In the genomic region with DNA sequence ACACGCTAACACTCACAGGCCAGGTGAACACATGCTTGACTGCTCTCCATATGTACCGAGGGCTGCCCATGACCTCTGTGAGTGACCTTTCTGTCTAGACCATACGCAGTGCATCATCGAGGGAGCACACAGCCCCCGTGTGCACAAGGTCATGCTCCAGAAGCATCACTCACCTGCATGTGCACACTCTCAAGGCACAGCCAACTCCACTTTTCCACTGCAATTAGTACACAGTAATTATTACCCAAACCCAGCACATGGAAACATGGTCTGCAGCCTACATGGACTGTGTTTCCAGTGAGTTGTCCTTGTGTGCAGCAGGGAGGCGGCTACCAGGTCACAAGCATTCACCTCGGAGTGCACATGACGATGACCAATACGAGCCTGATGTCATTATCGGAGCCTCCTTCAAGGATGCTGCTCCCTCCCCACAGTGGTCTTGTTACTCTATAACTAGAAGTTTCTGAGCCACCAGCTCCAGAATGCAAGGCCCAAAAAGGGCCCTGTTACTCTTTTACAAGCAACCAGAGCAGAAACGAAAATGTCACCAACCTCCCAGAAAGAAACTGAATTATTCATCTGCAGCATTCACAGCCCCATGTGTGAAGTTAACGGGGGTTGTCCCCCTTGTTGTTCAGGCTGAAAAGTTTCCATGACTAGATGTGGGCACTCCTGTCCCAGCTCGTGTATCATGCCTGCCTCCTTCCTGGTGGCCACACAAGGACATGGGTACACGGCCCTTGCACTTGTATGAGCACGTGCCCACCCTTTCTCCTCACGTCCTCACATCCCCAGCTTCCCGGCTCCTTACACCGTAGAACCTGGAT, we compare ENCODE assay signal across 9 cellular contexts. TPM values are rescaled to one million over a fixed set of nuclear protein-coding genes. Genes with fewer than 3 reads are reported as not detected.
DNase-seq lines count a peak whose midpoint lies in the region; ATAC-seq, FAIRE-seq and TF ChIP-seq lines count a peak whose summit lies in the region.
"Had no signal": no experiment of that assay in that cellular context is flagged by ENCODE, and none has a peak within 500 bp of the region (broad histone marks: within the 10 kb centered on the region; RNA-seq: fewer than 3 reads in every experiment).

No MANE protein-coding gene starts in this region.

- H3K9me3 ChIP-seq in osteoblast (ENCODE audit: low read depth, low read length), result no peaks in the 10 kb centered on the region

- H4K20me1 ChIP-seq in osteoblast (ENCODE audit: insufficient read depth, low read length), result no peaks in the 10 kb centered on the region

- no peaks in the 10 kb centered on the region for H3K4me1 ChIP-seq in osteoblast (ENCODE audit: insufficient read depth, low read length)

- H3K27ac Mint-ChIP-seq in activated CD4-positive, alpha-beta T cell treated with anti-CD3 and anti-CD28 coated beads, Interleukin-2, amount 10 ng/mL, durations not matched to agents 24 days and 14 days, result peak overlapping the region; percentile 96

- no peak for TF ChIP-seq CTCF in osteoblast (IDR thresholded peaks at IDR 0.05; ENCODE audit: extremely low read depth, low read depth, low read length)

- peak overlapping the region; percentile 89 for H3K4me3 Mint-ChIP-seq in activated CD4-positive, alpha-beta T cell treated with anti-CD3 and anti-CD28 coated beads, Interleukin-2, amount 10 ng/mL, durations not matched to agents 24 days and 14 days

- ATAC-seq in GM18508 (IDR thresholded peaks at IDR 0.05; ENCODE audit: insufficient read depth, unreplicated experiment) (peak; percentile 55), HG02610 (IDR thresholded peaks at IDR 0.05; ENCODE audit: unreplicated experiment) (peak; percentile 55)

- peaks cover 2% of the 10 kb centered on the region for H3K27me3 ChIP-seq in osteoblast (ENCODE audit: insufficient read depth, low read length)

- no peak overlapping the region for H3K4me3 ChIP-seq in osteoblast (ENCODE audit: insufficient read depth, low read length)

- peaks cover 3% of the 10 kb centered on the region for H3K9me3 Mint-ChIP-seq in activated CD4-positive, alpha-beta T cell treated with anti-CD3 and anti-CD28 coated beads, Interleukin-2, amount 10 ng/mL, durations not matched to agents 24 days and 14 days

- no peaks in the 10 kb centered on the region for H3K79me2 ChIP-seq in osteoblast (ENCODE audit: insufficient read depth, low read length)

- H3K36me3 Mint-ChIP-seq in activated CD4-positive, alpha-beta T cell treated with anti-CD3 and anti-CD28 coated beads, Interleukin-2, amount 10 ng/mL, durations not matched to agents 24 days and 14 days (ENCODE audit: low read depth), result peaks cover 84% of the 10 kb centered on the region

- peak; percentile 82 for DNase-seq in activated CD4-positive, alpha-beta T cell treated with anti-CD3 and anti-CD28 coated beads, Interleukin-2, amount 10 ng/mL, durations not matched to agents 24 days and 14 days
- peak; percentile 49 for DNase-seq in osteoblast (ENCODE audit: insufficient read length, low spot score, missing footprints)
- DNase-seq in COR-L47 (lab: John Stamatoyannopoulos, UW), result no peak
- DNase-seq in midbrain (lab: John Stamatoyannopoulos, UW), result no peak
- DNase-seq in H54 (ENCODE audit: insufficient read length, low spot score), result no peak
- DNase-seq in NCI-H2081 treated with DMSO at 0.1 percent for 48 hours (lab: John Stamatoyannopoulos, UW), result no peak

- H3K4me2 ChIP-seq in osteoblast (ENCODE audit: insufficient read depth, low read length), result no peak overlapping the region

- H2AFZ ChIP-seq in osteoblast (ENCODE audit: low read length), result no peak overlapping the region

- H3K4me1 Mint-ChIP-seq in activated CD4-positive, alpha-beta T cell treated with anti-CD3 and anti-CD28 coated beads, Interleukin-2, amount 10 ng/mL, durations not matched to agents 24 days and 14 days, result peaks cover 92% of the 10 kb centered on the region

- no peak for FAIRE-seq in H54 (lab: Jason Lieb, UNC)

- TF ChIP-seq POLR2A in H54 (IDR thresholded peaks at IDR 0.05; ENCODE audit: low read depth, low read length), result no peak

- H3K27me3 Mint-ChIP-seq in activated CD4-positive, alpha-beta T cell treated with anti-CD3 and anti-CD28 coated beads, Interleukin-2, amount 10 ng/mL, durations not matched to agents 24 days and 14 days, result no peaks in the 10 kb centered on the region

- intact Hi-C loops in activated CD4-positive, alpha-beta T cell treated with anti-CD3 and anti-CD28 coated beads, Interleukin-2, amount 10 ng/mL, durations not matched to agents 24 days and 14 days (cut with micrococcal nuclease), result loop anchor here (1.0 to 10.0 kb wide), 7 partner anchors 9 to 152 kb away; a partner anchor contains a TSS

- H3K27ac ChIP-seq in osteoblast (ENCODE audit: low read depth, low read length), result no peak overlapping the region
- H3K27ac ChIP-seq: HL-60 had no signal

- H3K36me3 ChIP-seq in osteoblast (ENCODE audit: insufficient read depth, low read length), result no peaks in the 10 kb centered on the region

RNA-seq across cellular contexts. Expression of a gene that starts 31.2 kb away (rescaled TPM):
- 368 and 370 TPM in 2 replicates for total RNA-seq in activated CD4-positive, alpha-beta T cell treated with anti-CD3 and anti-CD28 coated beads, Interleukin-2, amount 10 ng/mL, durations not matched to agents 24 days and 14 days
- total RNA-seq in osteoblast, result 0.72 and 0.88 TPM in 2 replicates

Comparison
In these comparisons a context has a peak if more than half of its experiments do, and no peak if none do; other contexts are left out.
1. DNase-seq: peak in activated CD4-positive, alpha-beta T cell treated with anti-CD3 and anti-CD28 coated beads, Interleukin-2, amount 10 ng/mL, durations not matched to agents 24 days and 14 days (single experiment) and osteoblast (single experiment); none in COR-L47 (single experiment), midbrain (single experiment), H54 (single experiment) and NCI-H2081 treated with DMSO at 0.1 percent for 48 hours (single experiment).
2. RNA of a gene that starts 31.2 kb away (total RNA-seq): 368 to 370 TPM in activated CD4-positive, alpha-beta T cell treated with anti-CD3 and anti-CD28 coated beads, Interleukin-2, amount 10 ng/mL, durations not matched to agents 24 days and 14 days; 0.72 to 0.88 TPM in osteoblast; every median in the first group is over 100 times any median in the second.